ENCODE assay signal across 13 cellular contexts in the genomic region with DNA sequence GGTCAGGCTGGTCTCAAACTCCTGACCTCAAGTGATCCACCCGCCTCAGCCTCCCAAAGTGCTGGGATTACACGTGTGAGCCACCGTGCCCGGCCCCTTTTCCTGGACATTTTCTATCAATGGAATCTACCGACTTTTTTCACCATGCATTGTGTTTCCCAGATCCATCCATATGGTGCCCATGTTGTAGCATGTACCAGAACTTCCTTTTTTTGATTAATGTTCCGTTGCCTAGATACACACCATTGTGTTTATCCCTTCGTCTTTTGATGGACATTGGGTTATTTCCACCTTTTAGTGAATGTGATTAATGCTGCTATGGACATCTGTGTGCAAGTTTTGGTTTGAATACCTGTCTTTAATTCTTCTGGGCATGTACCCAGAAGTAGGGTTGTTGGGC.
"Had no signal": no experiment of that assay in that cellular context is flagged by ENCODE, and none has a peak within 500 bp of the region (broad histone marks: within the 10 kb centered on the region; RNA-seq: fewer than 3 reads in every experiment).

No MANE protein-coding gene starts in this region.

- H3K4me1 Mint-ChIP-seq: activated naive CD4-positive, alpha-beta T cell treated with anti-CD3 and anti-CD28 coated beads, Interleukin-2, amount 10 ng/mL, durations not matched to agents 7 days and 5 days; endodermal cell had no signal

- H3K9me3 Mint-ChIP-seq: activated naive CD4-positive, alpha-beta T cell treated with anti-CD3 and anti-CD28 coated beads, Interleukin-2, amount 10 ng/mL, durations not matched to agents 7 days and 5 days; activated T-helper 2 cell treated with anti-CD3 and anti-CD28 coated beads, Interferon-gamma antibody, Interleukin-2, Interleukin-4, amounts not matched to agents 10 μg/mL and 5 μg/mL and 100 μg/mL, durations not matched to agents 14 hours and 24 hours and 36 hours; dendritic cell treated with granulocyte-macrophage colony-stimulating factor and Interleukin-4, amounts not matched to agents 40 ng/mL and 50 ng/mL, for 4 days; endodermal cell; naive thymus-derived CD4-positive, alpha-beta T cell had no signal

- H3K4me3 Mint-ChIP-seq: activated naive CD4-positive, alpha-beta T cell treated with anti-CD3 and anti-CD28 coated beads, Interleukin-2, amount 10 ng/mL, durations not matched to agents 7 days and 5 days; dendritic cell treated with granulocyte-macrophage colony-stimulating factor and Interleukin-4, amounts not matched to agents 40 ng/mL and 50 ng/mL, for 4 days; endodermal cell; naive thymus-derived CD4-positive, alpha-beta T cell had no signal

- ATAC-seq: gastroesophageal sphincter; mucosa of descending colon; naive thymus-derived CD4-positive, alpha-beta T cell; pancreas had no signal

- H3K36me3 Mint-ChIP-seq: activated naive CD4-positive, alpha-beta T cell treated with anti-CD3 and anti-CD28 coated beads, Interleukin-2, amount 10 ng/mL, durations not matched to agents 7 days and 5 days; naive thymus-derived CD4-positive, alpha-beta T cell had no signal

- H3K27ac Mint-ChIP-seq: activated naive CD4-positive, alpha-beta T cell treated with anti-CD3 and anti-CD28 coated beads, Interleukin-2, amount 10 ng/mL, durations not matched to agents 7 days and 5 days; activated T-helper 2 cell treated with anti-CD3 and anti-CD28 coated beads, Interferon-gamma antibody, Interleukin-2, Interleukin-4, amounts not matched to agents 10 μg/mL and 5 μg/mL and 100 μg/mL, durations not matched to agents 14 hours and 24 hours and 36 hours; dendritic cell treated with granulocyte-macrophage colony-stimulating factor and Interleukin-4, amounts not matched to agents 40 ng/mL and 50 ng/mL, for 4 days; endodermal cell had no signal

- DNase-seq: activated CD4-positive, alpha-beta T cell treated with anti-CD3 and anti-CD28 coated beads for 1 hour; activated CD4-positive, alpha-beta T cell treated with anti-CD3 and anti-CD28 coated beads, Interleukin-2, amount 50 U/mL, for 4 hours; activated naive CD4-positive, alpha-beta T cell treated with anti-CD3 and anti-CD28 coated beads, Interleukin-2, amount 10 ng/mL, durations not matched to agents 7 days and 5 days; endodermal cell; mucosa of descending colon; naive thymus-derived CD4-positive, alpha-beta T cell; sigmoid colon; T1000; uterus had no signal
